Comparison of ENCODE assay signal across 15 cellular contexts in the genomic region with DNA sequence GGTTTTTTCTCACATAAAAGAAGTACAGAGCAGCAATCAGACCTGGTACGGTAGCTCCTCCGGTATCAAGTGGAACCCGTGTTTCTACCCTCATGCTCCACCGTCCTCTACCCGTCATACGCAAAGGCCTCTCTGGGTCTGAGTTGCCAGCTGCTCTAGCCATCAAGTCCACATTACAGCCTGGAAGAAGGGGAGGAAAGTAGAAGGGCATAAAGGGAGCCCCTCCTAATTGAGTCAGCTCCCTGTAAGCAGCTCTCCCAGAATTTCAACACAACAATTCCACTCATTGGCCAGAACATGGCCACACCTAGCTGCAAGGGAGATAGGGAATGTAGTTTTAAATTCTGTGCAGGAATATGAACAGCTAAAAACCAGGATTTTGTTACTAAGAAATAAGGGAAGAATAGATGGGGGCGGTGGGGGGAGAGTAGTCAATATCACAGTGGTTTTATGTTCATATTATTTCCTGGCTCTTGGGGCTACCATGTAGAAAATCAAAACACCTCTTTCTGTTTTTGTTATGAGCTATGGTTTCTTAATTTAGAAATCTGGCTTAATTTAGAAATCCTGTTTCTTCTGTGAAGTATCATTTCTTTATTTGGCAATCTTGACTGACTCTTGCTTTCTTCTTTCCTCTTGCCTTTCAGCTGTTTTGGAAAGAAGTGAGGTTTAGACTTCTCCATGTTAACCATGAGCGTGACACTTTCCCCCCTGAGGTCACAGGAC.
DNase-seq lines count a peak whose midpoint lies in the region; ATAC-seq and TF ChIP-seq lines count a peak whose summit lies in the region.
"Had no signal": no experiment of that assay in that cellular context is flagged by ENCODE, and none has a peak within 500 bp of the region (broad histone marks: within the 10 kb centered on the region; RNA-seq: fewer than 3 reads in every experiment).

No MANE protein-coding gene starts in this region.

- H3K4me3 ChIP-seq in esophagus (ENCODE audit: low read depth in 1 of 2, low read length in 2 of 2) = peak overlapping the region; percentile 9 to 13
- H3K4me3 ChIP-seq in transverse colon = no peak overlapping the region
- H3K4me3 ChIP-seq in BE2C (ENCODE audit: low read depth, low read length) = no peak overlapping the region

- no peak for TF ChIP-seq CTCF in transverse colon (IDR thresholded peaks at IDR 0.05)
- TF ChIP-seq CTCF in BE2C (IDR thresholded peaks at IDR 0.05; ENCODE audit: low read depth, low read length) = no peak

- TF ChIP-seq EP300 in transverse colon (IDR thresholded peaks at IDR 0.05; ENCODE audit: low read depth) = no peak

- H3K27ac ChIP-seq in esophagus (ENCODE audit: low read depth in 2 of 2, low read length in 1 of 2) (peak overlapping the region in 1 of 2 donors; percentile 74), transverse colon (peak overlapping the region in 3 of 4 donors; percentile 52 to 63 (median 60))

- H3K27me3 ChIP-seq in esophagus (ENCODE audit: control insufficient read depth in 1 of 2, insufficient read depth in 2 of 2, low read length in 2 of 2) (no peaks in the 10 kb centered on the region), transverse colon (no peaks in the 10 kb centered on the region), BE2C (no peaks in the 10 kb centered on the region)

- intact Hi-C loops in transverse colon (cut with DNase I; ENCODE audit: low total_unique reads) = no loop called here

- no peaks in the 10 kb centered on the region for H3K27me3 Mint-ChIP-seq in naive B cell
- no peaks in the 10 kb centered on the region for H3K27me3 Mint-ChIP-seq in activated naive CD8-positive, alpha-beta T cell treated with anti-CD3 and anti-CD28 coated beads, Interleukin-2, amount 50 U/mL, for 24 hours

- peak; percentile 60 for ATAC-seq in HG02885 (IDR thresholded peaks at IDR 0.05; ENCODE audit: poor library complexity, unreplicated experiment)
- ATAC-seq in naive B cell (ENCODE audit: low read depth in 2 of 2) = no peak
- no peak for ATAC-seq in activated naive CD8-positive, alpha-beta T cell treated with anti-CD3 and anti-CD28 coated beads, Interleukin-2, amount 50 U/mL, for 24 hours

- H3K36me3 ChIP-seq in esophagus (ENCODE audit: control insufficient read depth in 2 of 2, insufficient read depth in 2 of 2, low read length in 1 of 2) (no peaks in the 10 kb centered on the region), transverse colon (no peaks in the 10 kb centered on the region), BE2C (no peaks in the 10 kb centered on the region)

- H3K9me3 ChIP-seq in esophagus (ENCODE audit: control insufficient read depth in 2 of 2, insufficient read depth in 1 of 2, low read depth in 1 of 2, low read length in 1 of 2) (no peaks in the 10 kb centered on the region), transverse colon (no peaks in the 10 kb centered on the region), BE2C (no peaks in the 10 kb centered on the region)

- H3K4me1 ChIP-seq in esophagus (ENCODE audit: control insufficient read depth in 2 of 2, insufficient read depth in 2 of 2, low read length in 1 of 2) (peaks cover 0 to 3% of the 10 kb centered on the region in 2 donors), transverse colon (peaks cover 0 to 26% (median 8%) of the 10 kb centered on the region in 4 donors), BE2C (peaks cover 17% of the 10 kb centered on the region)

- peaks cover 13 to 52% (median 23%) of the 10 kb centered on the region in 3 donors for H3K4me1 Mint-ChIP-seq in naive B cell
- H3K4me1 Mint-ChIP-seq in activated naive CD8-positive, alpha-beta T cell treated with anti-CD3 and anti-CD28 coated beads, Interleukin-2, amount 50 U/mL, for 24 hours = peaks cover 2% of the 10 kb centered on the region

- in situ Hi-C loops in transverse colon (cut with MboI; ENCODE audit: low pct_ligation_motif_present in 1 of 4, low pct_unique_long_range_greater_than_20kb in 1 of 4, low sequenced_read_pairs in 3 of 4) = no loop called here

- TF ChIP-seq POLR2A in transverse colon (IDR thresholded peaks at IDR 0.05) = no peak

- H3K36me3 Mint-ChIP-seq in naive B cell = peaks cover 0 to 4% of the 10 kb centered on the region in 2 donors
- H3K36me3 Mint-ChIP-seq in activated naive CD8-positive, alpha-beta T cell treated with anti-CD3 and anti-CD28 coated beads, Interleukin-2, amount 50 U/mL, for 24 hours (ENCODE audit: low read depth) = no peaks in the 10 kb centered on the region

- 81 to 83% methylated on average over 8 of the region's 8 CpGs for whole genome bisulfite sequencing in esophagus, 2 donors
- 87% methylated on average over 4 to 8 of the region's 8 CpGs for WGBS in transverse colon (ENCODE audit: low coverage in 1 of 2), 2 donors

- H3K4me3 Mint-ChIP-seq in naive B cell = peak overlapping the region; percentile 55 to 92 (median 88)
- H3K4me3 Mint-ChIP-seq in activated naive CD8-positive, alpha-beta T cell treated with anti-CD3 and anti-CD28 coated beads, Interleukin-2, amount 50 U/mL, for 24 hours = no peak overlapping the region

- DNase-seq in naive B cell = no peak
- no peak for DNase-seq in transverse colon
- DNase-seq in BE2C = no peak
- DNase-seq in activated naive CD8-positive, alpha-beta T cell treated with anti-CD3 and anti-CD28 coated beads, Interleukin-2, amount 50 U/mL, for 24 hours = no peak
- DNase-seq in activated CD4-positive, alpha-beta T cell treated with anti-CD3 and anti-CD28 coated beads for 48 hours = no peak
- DNase-seq in ecto neural progenitor cell (ENCODE audit: low spot score) = no peak
- DNase-seq: activated CD8-positive, alpha-beta memory T cell treated with anti-CD3 and anti-CD28 coated beads for 24 hours; cortex of kidney; NCI-H1048; NK-92 treated with Interleukin-12 subunit alpha and Interleukin-12 subunit beta, amount 100 ng/mL, for 24 hours; posterior cingulate gyrus; stimulated activated naive CD4-positive, alpha-beta T cell treated with Interleukin-2 at 50 U/mL for 16 hours; T-helper 1 cell had no signal

- H3K9me3 Mint-ChIP-seq in naive B cell = peaks cover 0 to 4% (median 0%) of the 10 kb centered on the region in 7 donors
- no peaks in the 10 kb centered on the region for H3K9me3 Mint-ChIP-seq in activated naive CD8-positive, alpha-beta T cell treated with anti-CD3 and anti-CD28 coated beads, Interleukin-2, amount 50 U/mL, for 24 hours

- H3K27ac Mint-ChIP-seq in naive B cell = peak overlapping the region; percentile 0 to 96 (median 62)
- H3K27ac Mint-ChIP-seq in activated naive CD8-positive, alpha-beta T cell treated with anti-CD3 and anti-CD28 coated beads, Interleukin-2, amount 50 U/mL, for 24 hours = no peak overlapping the region

Comparison
In these comparisons a context has a peak if more than half of its experiments do, and no peak if none do; other contexts are left out.
1. H3K4me3 ChIP-seq: peak in esophagus (2 of 2); none in transverse colon (0 of 4) and BE2C (single experiment).